ENCODE assay signal across 8 cellular contexts in genomic region chr12:109053382-109054123, GRCh38. TPM values are rescaled to one million over a fixed set of nuclear protein-coding genes. Genes with fewer than 3 reads are reported as not detected.
DNase-seq lines count a peak whose midpoint lies in the region; ATAC-seq and TF ChIP-seq lines count a peak whose summit lies in the region.

No MANE protein-coding gene starts in this region.

- peak overlapping the region; percentile 84 for H2AFZ ChIP-seq in MM.1S (ENCODE audit: low read length)

- no peaks in the 10 kb centered on the region for H3K27me3 ChIP-seq in MM.1S (replicated peaks; ENCODE audit: insufficient read depth, low read length)
- H3K27me3 ChIP-seq in adrenal gland, result no peaks in the 10 kb centered on the region
- no peaks in the 10 kb centered on the region for H3K27me3 ChIP-seq in layer of hippocampus (ENCODE audit: control insufficient read depth, insufficient read depth, low read length)

- no peaks in the 10 kb centered on the region for H4K20me1 ChIP-seq in MM.1S (ENCODE audit: insufficient read depth, low read length)

- WGBS in adrenal gland, 4 donors, result 12 to 20% (median 15%) methylated on average over 9 of the region's 9 CpGs

- no peaks in the 10 kb centered on the region for H3K9me2 ChIP-seq in MM.1S (replicated peaks; ENCODE audit: insufficient read depth, low read length)

- H3K79me2 ChIP-seq in MM.1S (ENCODE audit: low read length), result peaks cover 14% of the 10 kb centered on the region

- peak overlapping the region; percentile 65 for H3K4me2 ChIP-seq in MM.1S (ENCODE audit: low read depth, low read length)

- peaks cover 5% of the 10 kb centered on the region for H3K4me1 ChIP-seq in MM.1S (ENCODE audit: low read length)
- peaks cover 13 to 21% of the 10 kb centered on the region in 2 donors for H3K4me1 ChIP-seq in adrenal gland (replicated peaks in 1 of 2)

- ATAC-seq in GM21423 (IDR thresholded peaks at IDR 0.05; ENCODE audit: unreplicated experiment) (peak; percentile 60), HG03095 (IDR thresholded peaks at IDR 0.05; ENCODE audit: unreplicated experiment) (no peak)

- no peaks in the 10 kb centered on the region for H3K9me3 ChIP-seq in MM.1S (replicated peaks; ENCODE audit: insufficient read depth, low read length)
- H3K9me3 ChIP-seq in adrenal gland (replicated peaks in 1 of 3), result no peaks in the 10 kb centered on the region

- peak overlapping the region; percentile 75 for H3K27ac ChIP-seq in C4-2B
- peak overlapping the region; percentile 73 for H3K27ac ChIP-seq in MM.1S (ENCODE audit: low read length)
- peak overlapping the region; percentile 57 to 92 (median 80) for H3K27ac ChIP-seq in adrenal gland
- peak overlapping the region; percentile 88 for H3K27ac ChIP-seq in layer of hippocampus (ENCODE audit: low read depth, low read length)

- peak in 1 of 2 donors; percentile 54 for TF ChIP-seq POLR2A in adrenal gland (IDR thresholded peaks at IDR 0.05)

- H3K4me3 ChIP-seq in MM.1S (ENCODE audit: low read length) (peak overlapping the region; percentile 78), adrenal gland (peak overlapping the region; percentile 60 to 89 (median 68))

- H3F3A ChIP-seq in MM.1S (ENCODE audit: insufficient read depth, low read length), result peaks cover 21% of the 10 kb centered on the region

- H3K36me3 ChIP-seq in MM.1S (replicated peaks; ENCODE audit: insufficient read depth, low read length) (no peaks in the 10 kb centered on the region), adrenal gland (replicated peaks in 1 of 2) (peaks cover 0 to 6% of the 10 kb centered on the region in 2 donors)

- TF ChIP-seq CTCF in C4-2B (conservative IDR thresholded peaks at IDR 0.05) (no peak), MM.1S (IDR thresholded peaks at IDR 0.05; ENCODE audit: low read length) (no peak), adrenal gland (IDR thresholded peaks at IDR 0.05) (no peak)

- DNase-seq in MM.1S, result peak; percentile 77
- DNase-seq in adrenal gland, result peak in 4 of 7 donors; percentile 21 to 32 (median 22)
- peak; percentile 9 to 22 (median 17) for DNase-seq in stimulated activated CD4-positive, alpha-beta T cell treated with anti-CD3 and anti-CD28 coated beads, TNF-alpha, amount 100 ng/mL, for 24 hours (ENCODE audit: low read depth in 3 of 3)
- DNase-seq in hippocampal formation (lab: John Stamatoyannopoulos, UW), result no peak

- H3K9ac ChIP-seq in MM.1S (ENCODE audit: low read length), result peak overlapping the region; percentile 76

- intact Hi-C loops in adrenal gland (cut with DNase I), result no loop called here

RNA-seq across cellular contexts. Expression of gene USP30, which starts 1.2 kb away (rescaled TPM):
- 10 to 100 TPM; 22.0 to 36.1 (median 26.8) TPM for total RNA-seq in adrenal gland
- 10 to 100 TPM in 2 of 3 donors, 1 to 10 TPM in 1; 9.3 to 28.0 (median 11.8) TPM for polyA plus RNA-seq in adrenal gland

RNA-seq across cellular contexts. Expression of gene SVOP, which starts 32.7 kb away (rescaled TPM):
- 1 to 10 TPM in 2 of 8 donors, under 1 TPM in 2, not detected in 4; 0.08 to 2.6 (median 0.70) TPM for total RNA-seq in adrenal gland
- polyA plus RNA-seq in adrenal gland, result 1 to 10 TPM in 1 of 3 donors, under 1 TPM in 2; 0.20 to 1.5 (median 0.97) TPM

RNA-seq across cellular contexts. Expression of gene ALKBH2, which starts 39.7 kb away (rescaled TPM):
- 10 to 100 TPM in 6 of 8 donors, 1 to 10 TPM in 2; 4.2 to 19.9 (median 12.9) TPM for total RNA-seq in adrenal gland
- 10 to 100 TPM; 18.3 to 43.6 (median 40.8) TPM for polyA plus RNA-seq in adrenal gland

RNA-seq across cellular contexts. Expression of gene UNG, which starts 43.8 kb away (rescaled TPM):
- total RNA-seq in adrenal gland, result 100 to 1,000 TPM in 3 of 8 donors, 10 to 100 TPM in 5; 55.9 to 135 (median 84.0) TPM
- 10 to 100 TPM; 52.5 to 74.2 (median 68.7) TPM for polyA plus RNA-seq in adrenal gland

Comparison
In these comparisons a context has a peak if more than half of its experiments do, and no peak if none do; other contexts are left out.
1. DNase-seq: peak in MM.1S (single experiment), adrenal gland (4 of 7) and stimulated activated CD4-positive, alpha-beta T cell treated with anti-CD3 and anti-CD28 coated beads, TNF-alpha, amount 100 ng/mL, for 24 hours (3 of 3); none in hippocampal formation (0 of 2).
2. Peak in every context shown above with its lines, with median percentiles within 50 percentile points of each other: H3K27ac ChIP-seq.